In genomic region chr10:60429084-60429849, GRCh38 we compare ENCODE assay signal across 2 cellular contexts.
TF ChIP-seq lines count a peak whose summit lies in the region.

No MANE protein-coding gene starts in this region.

TF ChIP-seq in liver, 16 proteins besides CTCF, POLR2A, EP300 and RAD21:
- no peak for TF ChIP-seq ZBTB33 (IDR thresholded peaks at IDR 0.05)
- peak; percentile 85 for TF ChIP-seq REST (IDR thresholded peaks at IDR 0.05)
- TF ChIP-seq NR2F2 (IDR thresholded peaks at IDR 0.05): no peak
- TF ChIP-seq JUND (IDR thresholded peaks at IDR 0.05): no peak
- TF ChIP-seq FOXA1 (IDR thresholded peaks at IDR 0.05): no peak
TF ChIP-seq in liver: peak in this region for 1.

TF ChIP-seq in HepG2, 621 proteins besides CTCF, POLR2A, EP300 and RAD21 (continued from another document):
- TF ChIP-seq HNRNPL (IDR thresholded peaks at IDR 0.05; ENCODE audit: low read depth, low read length) (no peak), HDAC6 (IDR thresholded peaks at IDR 0.05; ENCODE audit: low read depth, low read length) (no peak), SMC3 (IDR thresholded peaks at IDR 0.05; ENCODE audit: low read length) (no peak), HCFC1 (IDR thresholded peaks at IDR 0.05; ENCODE audit: low read depth, low read length) (no peak), ZNF556 (CRISPR knock-in tag; IDR thresholded peaks at IDR 0.05; ENCODE audit: borderline replicate concordance) (no peak), POLR2AphosphoS2 (IDR thresholded peaks at IDR 0.05; ENCODE audit: low read depth, low read length) (no peak), SNAPC5 (CRISPR knock-in tag; IDR thresholded peaks at IDR 0.05; ENCODE audit: borderline replicate concordance) (no peak), ZFP90 (CRISPR knock-in tag; IDR thresholded peaks at IDR 0.05; ENCODE audit: borderline replicate concordance) (no peak), ZNF720 (CRISPR knock-in tag; IDR thresholded peaks at IDR 0.05) (no peak), ZNF713 (CRISPR knock-in tag; IDR thresholded peaks at IDR 0.05) (no peak), GPBP1L1 (CRISPR knock-in tag; IDR thresholded peaks at IDR 0.05) (no peak), PRMT3 (CRISPR knock-in tag; IDR thresholded peaks at IDR 0.05; ENCODE audit: borderline replicate concordance, low read depth) (no peak), CEBPG (CRISPR knock-in tag; IDR thresholded peaks at IDR 0.05) (no peak), TOPORS (CRISPR knock-in tag; IDR thresholded peaks at IDR 0.05) (no peak)
